Comparison of ENCODE assay signal across 31 cellular contexts in genomic region chrX:129646721-129647587, GRCh38. TPM values are rescaled to one million over a fixed set of nuclear protein-coding genes. Genes with fewer than 3 reads are reported as not detected.
"Had no signal": no experiment of that assay in that cellular context is flagged by ENCODE, and none has a peak within 500 bp of the region (broad histone marks: within the 10 kb centered on the region; RNA-seq: fewer than 3 reads in every experiment).

No MANE protein-coding gene starts in this region.

- DNase-seq: activated CD4-positive, alpha-beta T cell treated with anti-CD3 and anti-CD28 coated beads for 1 hour; activated CD4-positive, alpha-beta T cell treated with anti-CD3 and anti-CD28 coated beads, Interleukin-2, amount 10 ng/mL, durations not matched to agents 7 days and 5 days; activated CD8-positive, alpha-beta memory T cell treated with anti-CD3 and anti-CD28 coated beads, Interleukin-2, amount 10 ng/mL, durations not matched to agents 7 days and 5 days; activated CD8-positive, alpha-beta T cell treated with anti-CD3 and anti-CD28 coated beads for 36 hours; activated effector memory CD4-positive, alpha-beta T cell treated with Interleukin-2 at 50 U/mL for 16 hours; activated naive CD4-positive, alpha-beta T cell treated with Interleukin-2 at 50 U/mL for 16 hours; activated T-cell treated with anti-CD3 and anti-CD28 coated beads for 4 hours; cerebellar nuclear complex; colonic mucosa; dorsolateral prefrontal cortex; effector memory CD4-positive, alpha-beta T cell; erythroblast; gastrocnemius medialis; glutamatergic neuron; left ventricle myocardium inferior; retina; stimulated activated CD4-positive, alpha-beta T cell treated with anti-CD3 and anti-CD28 coated beads, Interleukin-15, amount 100 ng/mL, for 24 hours; stimulated activated CD4-positive, alpha-beta T cell treated with anti-CD3 and anti-CD28 coated beads, Interleukin-2, amount 100 ng/mL, for 24 hours; stimulated activated naive B cell treated with anti-CD40 and anti-IgM and Interleukin-4, amounts not matched to agents 10 μg/mL and 1 μg/mL and 100 μg/mL, for 72 hours; T-helper 17 cell; tibial artery had no signal

- H3K27ac ChIP-seq: cardiac muscle cell, colonic mucosa, dorsolateral prefrontal cortex, gastrocnemius medialis, left ventricle myocardium inferior, neutrophil, ovary, prostate gland, suprapubic skin, tibial artery had no signal

- H3K4me3 ChIP-seq: cardiac muscle cell, colonic mucosa, dorsolateral prefrontal cortex, gastrocnemius medialis, left ventricle myocardium inferior, lung, ovary, prostate gland, suprapubic skin, tibial artery had no signal

- H3K9me3 ChIP-seq: colonic mucosa, gastrocnemius medialis, left ventricle myocardium inferior, neutrophil, ovary, prostate gland, suprapubic skin, tibial artery had no signal

- H3K4me1 ChIP-seq: colonic mucosa, gastrocnemius medialis, prostate gland, suprapubic skin, tibial artery had no signal

- H3K36me3 ChIP-seq: cardiac muscle cell, colonic mucosa, gastrocnemius medialis, left ventricle myocardium inferior, neutrophil, ovary, prostate gland, suprapubic skin, tibial artery had no signal

- ATAC-seq: activated CD8-positive, alpha-beta memory T cell treated with anti-CD3 and anti-CD28 coated beads, Interleukin-2, amount 10 ng/mL, durations not matched to agents 7 days and 5 days; activated CD8-positive, alpha-beta T cell treated with anti-CD3 and anti-CD28 coated beads for 36 hours; gastrocnemius medialis; stimulated activated naive B cell treated with anti-CD40 and anti-IgM and Interleukin-4, amounts not matched to agents 10 μg/mL and 1 μg/mL and 100 μg/mL, for 72 hours; T-helper 17 cell; WTC11 had no signal

- H3K4me3 Mint-ChIP-seq: activated CD4-positive, alpha-beta T cell treated with anti-CD3 and anti-CD28 coated beads, Interleukin-2, amount 10 ng/mL, durations not matched to agents 7 days and 5 days; activated CD8-positive, alpha-beta memory T cell treated with anti-CD3 and anti-CD28 coated beads, Interleukin-2, amount 10 ng/mL, durations not matched to agents 7 days and 5 days; activated CD8-positive, alpha-beta T cell treated with anti-CD3 and anti-CD28 coated beads for 36 hours; activated naive CD8-positive, alpha-beta T cell; brain; nephron; stimulated activated naive B cell treated with anti-CD40 and anti-IgM and Interleukin-4, amounts not matched to agents 10 μg/mL and 1 μg/mL and 100 μg/mL, for 72 hours; T-helper 17 cell; WTC11 had no signal

- H3K27ac Mint-ChIP-seq: activated CD4-positive, alpha-beta T cell treated with anti-CD3 and anti-CD28 coated beads, Interleukin-2, amount 10 ng/mL, durations not matched to agents 7 days and 5 days; activated CD8-positive, alpha-beta memory T cell treated with anti-CD3 and anti-CD28 coated beads, Interleukin-2, amount 10 ng/mL, durations not matched to agents 7 days and 5 days; activated CD8-positive, alpha-beta T cell treated with anti-CD3 and anti-CD28 coated beads for 36 hours; activated naive CD8-positive, alpha-beta T cell; nephron; stimulated activated naive B cell treated with anti-CD40 and anti-IgM and Interleukin-4, amounts not matched to agents 10 μg/mL and 1 μg/mL and 100 μg/mL, for 72 hours; T-helper 17 cell; WTC11 had no signal

- H3K4me1 Mint-ChIP-seq: activated CD4-positive, alpha-beta T cell treated with anti-CD3 and anti-CD28 coated beads, Interleukin-2, amount 10 ng/mL, durations not matched to agents 7 days and 5 days; activated CD8-positive, alpha-beta memory T cell treated with anti-CD3 and anti-CD28 coated beads, Interleukin-2, amount 10 ng/mL, durations not matched to agents 7 days and 5 days; stimulated activated naive B cell treated with anti-CD40 and anti-IgM and Interleukin-4, amounts not matched to agents 10 μg/mL and 1 μg/mL and 100 μg/mL, for 72 hours; T-helper 17 cell had no signal

- H3K36me3 Mint-ChIP-seq: activated CD8-positive, alpha-beta memory T cell treated with anti-CD3 and anti-CD28 coated beads, Interleukin-2, amount 10 ng/mL, durations not matched to agents 7 days and 5 days; activated naive CD8-positive, alpha-beta T cell; brain; stimulated activated naive B cell treated with anti-CD40 and anti-IgM and Interleukin-4, amounts not matched to agents 10 μg/mL and 1 μg/mL and 100 μg/mL, for 72 hours; WTC11 had no signal

- H3K27me3 ChIP-seq: colonic mucosa, gastrocnemius medialis, ovary, suprapubic skin, tibial artery had no signal

- H3K9me3 Mint-ChIP-seq: activated CD4-positive, alpha-beta T cell treated with anti-CD3 and anti-CD28 coated beads, Interleukin-2, amount 10 ng/mL, durations not matched to agents 7 days and 5 days; activated CD8-positive, alpha-beta T cell treated with anti-CD3 and anti-CD28 coated beads for 36 hours; stimulated activated naive B cell treated with anti-CD40 and anti-IgM and Interleukin-4, amounts not matched to agents 10 μg/mL and 1 μg/mL and 100 μg/mL, for 72 hours; WTC11 had no signal

- H3K27me3 Mint-ChIP-seq: activated CD8-positive, alpha-beta T cell treated with anti-CD3 and anti-CD28 coated beads for 36 hours; activated naive CD8-positive, alpha-beta T cell; T-helper 17 cell had no signal

RNA-seq across cellular contexts. Expression of gene APLN, which starts 7.8 kb away (rescaled TPM):
- total RNA-seq: gastrocnemius medialis, T-helper 17 cell had no signal
